ENCODE assay signal across 22 cellular contexts in the genomic region with DNA sequence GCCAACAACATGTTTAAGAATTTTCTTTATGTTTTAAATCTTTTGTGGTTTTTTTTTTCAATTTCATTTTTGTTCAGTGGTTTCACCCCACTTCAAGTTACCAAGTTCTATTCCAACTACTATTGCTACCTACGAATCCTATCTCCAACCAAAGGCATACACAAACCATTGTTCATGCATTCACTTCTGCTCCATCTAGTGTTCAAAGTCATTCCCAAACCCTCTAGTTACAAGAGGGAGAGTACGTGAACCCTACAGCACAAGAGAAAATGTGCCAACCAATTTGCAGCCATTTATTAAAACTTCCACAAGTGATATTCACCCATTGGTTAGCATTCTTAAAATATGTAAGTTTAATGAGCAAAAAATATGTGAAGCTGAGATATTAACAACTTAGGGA.
DNase-seq lines count a peak whose midpoint lies in the region; ATAC-seq and TF ChIP-seq lines count a peak whose summit lies in the region.
"Had no signal": no experiment of that assay in that cellular context is flagged by ENCODE, and none has a peak within 500 bp of the region (broad histone marks: within the 10 kb centered on the region; RNA-seq: fewer than 3 reads in every experiment).

No MANE protein-coding gene starts in this region.

- no peak overlapping the region for H3K9ac ChIP-seq in PC-3 (ENCODE audit: low read length)

- no peak overlapping the region for H3K4me3 Mint-ChIP-seq in chondrocyte (ENCODE audit: unreplicated experiment)
- no peak overlapping the region for H3K4me3 Mint-ChIP-seq in activated T-helper 2 cell treated with anti-CD3 and anti-CD28 coated beads, Interferon-gamma antibody, Interleukin-2, Interleukin-4, amounts not matched to agents 10 μg/mL and 5 μg/mL and 100 μg/mL, durations not matched to agents 14 hours and 24 hours and 36 hours (ENCODE audit: low read depth)
- H3K4me3 Mint-ChIP-seq: activated naive CD8-positive, alpha-beta T cell treated with anti-CD3 and anti-CD28 coated beads, Interleukin-2, amount 50 U/mL, for 24 hours; nephron progenitor cell had no signal

- no peak overlapping the region for H3K4me3 ChIP-seq in PC-3 (ENCODE audit: low read length)
- H3K4me3 ChIP-seq: dorsolateral prefrontal cortex, HAP-1, psoas muscle had no signal

- no peak overlapping the region for H3K27ac Mint-ChIP-seq in chondrocyte (ENCODE audit: unreplicated experiment)
- no peak overlapping the region for H3K27ac Mint-ChIP-seq in activated T-helper 2 cell treated with anti-CD3 and anti-CD28 coated beads, Interferon-gamma antibody, Interleukin-2, Interleukin-4, amounts not matched to agents 10 μg/mL and 5 μg/mL and 100 μg/mL, durations not matched to agents 14 hours and 24 hours and 36 hours
- H3K27ac Mint-ChIP-seq: activated naive CD8-positive, alpha-beta T cell treated with anti-CD3 and anti-CD28 coated beads, Interleukin-2, amount 50 U/mL, for 24 hours; nephron progenitor cell had no signal

- no peaks in the 10 kb centered on the region for H3K9me3 ChIP-seq in PC-3 (ENCODE audit: low read length)
- H3K9me3 ChIP-seq: HAP-1, psoas muscle had no signal

- no peaks in the 10 kb centered on the region for H3K4me1 Mint-ChIP-seq in chondrocyte (ENCODE audit: low read depth)
- H3K4me1 Mint-ChIP-seq in activated T-helper 2 cell treated with anti-CD3 and anti-CD28 coated beads, Interferon-gamma antibody, Interleukin-2, Interleukin-4, amounts not matched to agents 10 μg/mL and 5 μg/mL and 100 μg/mL, durations not matched to agents 14 hours and 24 hours and 36 hours (ENCODE audit: low read depth) = no peaks in the 10 kb centered on the region
- H3K4me1 Mint-ChIP-seq: activated naive CD8-positive, alpha-beta T cell treated with anti-CD3 and anti-CD28 coated beads, Interleukin-2, amount 50 U/mL, for 24 hours had no signal

- intact Hi-C loops in PC-3 (cut with micrococcal nuclease) = no loop called here
- intact Hi-C loops in activated T-helper 2 cell treated with anti-CD3 and anti-CD28 coated beads, Interferon-gamma antibody, Interleukin-2, Interleukin-4, amounts not matched to agents 10 μg/mL and 5 μg/mL and 100 μg/mL, durations not matched to agents 14 hours and 24 hours and 36 hours (cut with micrococcal nuclease) = no loop called here
- intact Hi-C loops in left colon (cut with DNase I, micrococcal nuclease) = no loop called here

- no peaks in the 10 kb centered on the region for H3F3A ChIP-seq in PC-3 (ENCODE audit: low read length, unreplicated experiment)

- no peaks in the 10 kb centered on the region for H3K79me2 ChIP-seq in PC-3 (ENCODE audit: low read length)

- no peaks in the 10 kb centered on the region for H3K4me1 ChIP-seq in PC-3 (ENCODE audit: insufficient read depth, low read length)
- H3K4me1 ChIP-seq: HAP-1, psoas muscle had no signal

- no peak overlapping the region for H3K4me2 ChIP-seq in PC-3 (ENCODE audit: low read length)

- DNase-seq in NCI-H2171 treated with DMSO at 0.1 percent for 48 hours (lab: John Stamatoyannopoulos, UW) = peak; percentile 5
- DNase-seq in NCI-H2171 (lab: John Stamatoyannopoulos, UW) = no peak
- no peak for DNase-seq in PC-3
- DNase-seq in chondrocyte (ENCODE audit: low spot score) = no peak
- DNase-seq in pons (ENCODE audit: low spot score) = peak; percentile 25
- DNase-seq in activated T-helper 2 cell treated with anti-CD3 and anti-CD28 coated beads, Interferon-gamma antibody, Interleukin-2, Interleukin-4, amounts not matched to agents 10 μg/mL and 5 μg/mL and 100 μg/mL, durations not matched to agents 14 hours and 24 hours and 36 hours (ENCODE audit: low spot score) = no peak
- no peak for DNase-seq in T1000 (lab: John Stamatoyannopoulos, UW)
- DNase-seq in left colon = no peak
- DNase-seq: activated CD4-positive, alpha-beta T cell treated with anti-CD3 and anti-CD28 coated beads for 1 hour; activated naive CD8-positive, alpha-beta T cell treated with anti-CD3 and anti-CD28 coated beads, Interleukin-2, amount 50 U/mL, for 24 hours; DMS153; dorsolateral prefrontal cortex; erythroblast; midbrain; MM.1S; NCI-H187; nephron progenitor cell; psoas muscle; SHP77 treated with DMSO at 0.1 percent for 48 hours; stimulated activated CD4-positive, alpha-beta T cell treated with anti-CD3 and anti-CD28 coated beads, Interleukin-4, amount 100 ng/mL, for 24 hours; T-helper 2 cell had no signal

- CTCF ChIA-PET in PC-3 (lab: Charles Lee) = no interaction called here

- H3K27ac ChIP-seq in PC-3 (ENCODE audit: low read length) = no peak overlapping the region
- H3K27ac ChIP-seq: dorsolateral prefrontal cortex, psoas muscle had no signal

- no peaks in the 10 kb centered on the region for H3K36me3 ChIP-seq in PC-3 (ENCODE audit: low read depth, low read length)
- H3K36me3 ChIP-seq: HAP-1 had no signal

- H3K36me3 Mint-ChIP-seq in chondrocyte (ENCODE audit: low read depth) = no peaks in the 10 kb centered on the region
- no peaks in the 10 kb centered on the region for H3K36me3 Mint-ChIP-seq in activated T-helper 2 cell treated with anti-CD3 and anti-CD28 coated beads, Interferon-gamma antibody, Interleukin-2, Interleukin-4, amounts not matched to agents 10 μg/mL and 5 μg/mL and 100 μg/mL, durations not matched to agents 14 hours and 24 hours and 36 hours (ENCODE audit: low read depth)

- H2AFZ ChIP-seq in PC-3 (ENCODE audit: low read length) = no peak overlapping the region

- H3K27me3 ChIP-seq in PC-3 (ENCODE audit: low read length) = no peaks in the 10 kb centered on the region

- ATAC-seq in PC-3 (0 out of 2 replicates have a peak, but pooled peaks have one; percentile 27), left colon (no peak)
- ATAC-seq: activated naive CD8-positive, alpha-beta T cell treated with anti-CD3 and anti-CD28 coated beads, Interleukin-2, amount 50 U/mL, for 24 hours; psoas muscle had no signal

- TF ChIP-seq CTCF in PC-3 (conservative IDR thresholded peaks at IDR 0.05; ENCODE audit: low read depth, low read length) = no peak; the same call in 1 of the 2 replicates
- TF ChIP-seq CTCF in chondrocyte (IDR thresholded peaks at IDR 0.05) = peak; percentile 53

- H3K9me2 ChIP-seq in PC-3 (replicated peaks; ENCODE audit: low read length) = no peaks in the 10 kb centered on the region

- H4K20me1 ChIP-seq in PC-3 (ENCODE audit: low read length) = no peaks in the 10 kb centered on the region

- H3K9me3 Mint-ChIP-seq in chondrocyte (ENCODE audit: low read depth) = peaks cover 2% of the 10 kb centered on the region
- H3K9me3 Mint-ChIP-seq in activated T-helper 2 cell treated with anti-CD3 and anti-CD28 coated beads, Interferon-gamma antibody, Interleukin-2, Interleukin-4, amounts not matched to agents 10 μg/mL and 5 μg/mL and 100 μg/mL, durations not matched to agents 14 hours and 24 hours and 36 hours = no peaks in the 10 kb centered on the region
- H3K9me3 Mint-ChIP-seq: nephron progenitor cell had no signal

- H3K27me3 Mint-ChIP-seq in chondrocyte (ENCODE audit: low read depth) = no peaks in the 10 kb centered on the region
- no peaks in the 10 kb centered on the region for H3K27me3 Mint-ChIP-seq in activated T-helper 2 cell treated with anti-CD3 and anti-CD28 coated beads, Interferon-gamma antibody, Interleukin-2, Interleukin-4, amounts not matched to agents 10 μg/mL and 5 μg/mL and 100 μg/mL, durations not matched to agents 14 hours and 24 hours and 36 hours (ENCODE audit: low read depth)
- H3K27me3 Mint-ChIP-seq: activated naive CD8-positive, alpha-beta T cell treated with anti-CD3 and anti-CD28 coated beads, Interleukin-2, amount 50 U/mL, for 24 hours had no signal

- POLR2A ChIA-PET in PC-3 (lab: Charles Lee; ENCODE audit: unreplicated experiment) = no interaction called here

- no TSS peak for BruUV-seq in PC-3 (replicated peaks; lab: Mats Ljungman, UMichigan)

Comparison
In these comparisons a context has a peak if more than half of its experiments do, and no peak if none do; other contexts are left out.
1. DNase-seq: peak in NCI-H2171 treated with DMSO at 0.1 percent for 48 hours (single experiment) and pons (single experiment); none in NCI-H2171 (single experiment), PC-3 (single experiment), chondrocyte (single experiment), activated T-helper 2 cell treated with anti-CD3 and anti-CD28 coated beads, Interferon-gamma antibody, Interleukin-2, Interleukin-4, amounts not matched to agents 10 μg/mL and 5 μg/mL and 100 μg/mL, durations not matched to agents 14 hours and 24 hours and 36 hours (single experiment), T1000 (single experiment) and left colon (0 of 2).